ENCODE assay signal across 25 cellular contexts in the genomic region with DNA sequence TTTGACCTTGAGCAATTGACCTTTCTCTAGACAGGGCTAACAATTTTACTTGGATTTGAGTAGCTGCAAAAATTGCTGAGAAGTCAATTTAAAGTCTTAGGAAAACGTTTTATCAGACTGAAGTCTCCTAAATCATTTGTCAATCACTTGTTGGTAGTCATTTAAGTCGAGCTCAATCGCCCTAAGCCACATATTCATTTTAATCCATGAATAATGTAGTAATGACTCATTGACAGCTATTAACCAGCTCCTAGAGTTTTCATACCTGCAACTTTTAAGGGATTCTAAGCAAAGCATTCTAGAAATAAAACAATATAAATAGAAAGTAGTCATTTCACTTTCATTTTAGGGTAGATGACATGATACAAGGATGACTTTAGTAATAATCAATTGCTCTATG.
"Had no signal": no experiment of that assay in that cellular context is flagged by ENCODE, and none has a peak within 500 bp of the region (broad histone marks: within the 10 kb centered on the region; RNA-seq: fewer than 3 reads in every experiment).

No MANE protein-coding gene starts in this region.

- H3K27ac Mint-ChIP-seq: activated CD4-positive, alpha-beta memory T cell treated with anti-CD3 and anti-CD28 coated beads for 36 hours; activated T-cell treated with anti-CD3 and anti-CD28 coated beads, Interleukin-2, amount 50 U/mL, for 24 hours; stimulated activated naive B cell treated with anti-CD40 and anti-IgM and Interleukin-4, amounts not matched to agents 10 μg/mL and 1 μg/mL and 100 μg/mL, for 72 hours; T-helper 1 cell treated with Interleukin-12 subunit alpha and Interleukin-12 subunit beta and Interleukin-4 antibody, amounts not matched to agents 30 μg/mL and 1 μg/mL, for 36 hours had no signal

- H3K27me3 Mint-ChIP-seq: stimulated activated naive B cell treated with anti-CD40 and anti-IgM and Interleukin-4, amounts not matched to agents 10 μg/mL and 1 μg/mL and 100 μg/mL, for 72 hours had no signal

- H3K4me3 ChIP-seq: esophagus muscularis mucosa, left ventricle myocardium inferior, skin epidermis, stomach, thyroid gland, upper lobe of right lung had no signal

- H3K4me3 Mint-ChIP-seq: activated CD4-positive, alpha-beta memory T cell treated with anti-CD3 and anti-CD28 coated beads for 36 hours; activated T-cell treated with anti-CD3 and anti-CD28 coated beads, Interleukin-2, amount 50 U/mL, for 24 hours; nephron; stimulated activated naive B cell treated with anti-CD40 and anti-IgM and Interleukin-4, amounts not matched to agents 10 μg/mL and 1 μg/mL and 100 μg/mL, for 72 hours; T-helper 1 cell treated with Interleukin-12 subunit alpha and Interleukin-12 subunit beta and Interleukin-4 antibody, amounts not matched to agents 30 μg/mL and 1 μg/mL, for 36 hours had no signal

- H3K9me3 ChIP-seq: esophagus muscularis mucosa, neutrophil, stomach, thyroid gland, upper lobe of right lung had no signal

- H3K4me1 Mint-ChIP-seq: stimulated activated naive B cell treated with anti-CD40 and anti-IgM and Interleukin-4, amounts not matched to agents 10 μg/mL and 1 μg/mL and 100 μg/mL, for 72 hours had no signal

- H3K36me3 ChIP-seq: brain microvascular endothelial cell, esophagus muscularis mucosa, left ventricle myocardium inferior, neutrophil, stomach, thyroid gland, upper lobe of right lung had no signal

- DNase-seq: activated CD4-positive, alpha-beta memory T cell treated with anti-CD3 and anti-CD28 coated beads for 36 hours; activated CD4-positive, alpha-beta T cell treated with anti-CD3 and anti-CD28 coated beads for 4 hours; activated CD8-positive, alpha-beta memory T cell treated with anti-CD3 and anti-CD28 coated beads, Interleukin-2, amount 50 U/mL, for 48 hours; activated gamma-delta T cell; activated naive CD4-positive, alpha-beta T cell treated with anti-CD3 and anti-CD28 coated beads, Interleukin-2, amount 50 U/mL, for 16 hours; activated T-cell treated with anti-CD3 and anti-CD28 coated beads, Interleukin-2, amount 50 U/mL, for 24 hours; amniotic stem cell; brain microvascular endothelial cell; central memory CD4-positive, alpha-beta T cell; foreskin melanocyte; left ventricle myocardium inferior; stimulated activated CD4-positive, alpha-beta T cell treated with anti-CD3 and anti-CD28 coated beads, Interleukin-15, amount 100 ng/mL, for 24 hours; stimulated activated CD4-positive, alpha-beta T cell treated with anti-CD3 and anti-CD28 coated beads, Interleukin-2, amount 100 ng/mL, for 24 hours; stimulated activated naive B cell treated with anti-CD40 and anti-IgM and Interleukin-4, amounts not matched to agents 10 μg/mL and 1 μg/mL and 100 μg/mL, for 72 hours; stomach; T-helper 9 cell; thyroid gland; upper lobe of right lung had no signal

- H3K27me3 ChIP-seq: brain microvascular endothelial cell, esophagus muscularis mucosa, neutrophil, stomach, thyroid gland, upper lobe of right lung had no signal

- ATAC-seq: sciatic nerve; stimulated activated naive B cell treated with anti-CD40 and anti-IgM and Interleukin-4, amounts not matched to agents 10 μg/mL and 1 μg/mL and 100 μg/mL, for 72 hours; upper lobe of right lung had no signal

- H3K9me3 Mint-ChIP-seq: activated CD4-positive, alpha-beta memory T cell treated with anti-CD3 and anti-CD28 coated beads for 36 hours; activated T-cell treated with anti-CD3 and anti-CD28 coated beads, Interleukin-2, amount 50 U/mL, for 24 hours; stimulated activated naive B cell treated with anti-CD40 and anti-IgM and Interleukin-4, amounts not matched to agents 10 μg/mL and 1 μg/mL and 100 μg/mL, for 72 hours had no signal

- H3K36me3 Mint-ChIP-seq: activated CD4-positive, alpha-beta memory T cell treated with anti-CD3 and anti-CD28 coated beads for 36 hours; stimulated activated naive B cell treated with anti-CD40 and anti-IgM and Interleukin-4, amounts not matched to agents 10 μg/mL and 1 μg/mL and 100 μg/mL, for 72 hours had no signal

- H3K27ac ChIP-seq: brain microvascular endothelial cell, esophagus muscularis mucosa, left ventricle myocardium inferior, neutrophil, skin epidermis, stomach, thyroid gland, upper lobe of right lung, VCaP had no signal

- H3K4me1 ChIP-seq: upper lobe of right lung had no signal
